Comparison of ENCODE assay signal across 30 cellular contexts in the genomic region with DNA sequence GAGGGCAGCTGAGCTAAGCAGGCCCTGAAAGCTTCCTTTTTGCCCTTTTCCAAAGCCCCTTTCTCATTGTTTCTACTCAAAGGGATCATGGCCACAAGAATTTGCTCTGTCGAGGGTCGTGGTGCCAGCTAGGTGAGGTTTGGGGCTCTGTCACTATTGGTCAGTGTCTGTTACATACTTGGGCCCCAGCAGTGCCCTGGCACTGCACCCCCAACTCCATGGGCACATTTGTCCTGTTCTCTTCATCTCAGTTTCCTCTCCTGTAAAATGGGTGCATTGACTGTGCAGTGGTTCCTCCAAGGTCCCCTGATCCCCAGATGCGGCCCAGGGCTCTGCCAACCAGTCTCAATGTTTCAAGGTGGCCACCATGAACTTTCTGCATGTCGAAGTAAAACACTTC.
"Had no signal": no experiment of that assay in that cellular context is flagged by ENCODE, and none has a peak within 500 bp of the region (broad histone marks: within the 10 kb centered on the region; RNA-seq: fewer than 3 reads in every experiment).

No MANE protein-coding gene starts in this region.

- H3K4me3 Mint-ChIP-seq: activated CD4-positive, alpha-beta memory T cell treated with anti-CD3 and anti-CD28 coated beads for 36 hours; activated CD4-positive, alpha-beta T cell treated with anti-CD3 and anti-CD28 coated beads for 36 hours; activated CD4-positive, alpha-beta T cell treated with anti-CD3 and anti-CD28 coated beads, Interleukin-2, amount 10 ng/mL, durations not matched to agents 24 days and 14 days; activated CD8-positive, alpha-beta memory T cell treated with anti-CD3 and anti-CD28 coated beads, Interleukin-2, amount 10 ng/mL, durations not matched to agents 7 days and 5 days; activated CD8-positive, alpha-beta T cell treated with anti-CD3 and anti-CD28 coated beads, Interleukin-2, amount 10 ng/mL, durations not matched to agents 7 days and 5 days; activated naive CD4-positive, alpha-beta T cell treated with anti-CD3 and anti-CD28 coated beads for 36 hours; activated naive CD4-positive, alpha-beta T cell treated with anti-CD3 and anti-CD28 coated beads, Interleukin-2, amount 50 U/mL, for 24 hours; activated naive CD8-positive, alpha-beta T cell treated with anti-CD3 and anti-CD28 coated beads, Interleukin-2, amount 10 ng/mL, durations not matched to agents 7 days and 5 days had no signal

- H3K4me1 ChIP-seq: colonic mucosa had no signal

- DNase-seq: activated CD4-positive, alpha-beta memory T cell treated with anti-CD3 and anti-CD28 coated beads for 36 hours; activated CD4-positive, alpha-beta T cell treated with anti-CD3 and anti-CD28 coated beads for 36 hours; activated CD4-positive, alpha-beta T cell treated with anti-CD3 and anti-CD28 coated beads, Interleukin-2, amount 10 ng/mL, durations not matched to agents 24 days and 14 days; activated CD4-positive, CD25-positive, alpha-beta regulatory T cell; activated CD4-positive, CD25-positive, alpha-beta regulatory T cell treated with anti-CD3 and anti-CD28 coated beads, Interleukin-2, amount 50 U/mL, for 72 hours; activated CD8-positive, alpha-beta memory T cell treated with anti-CD3 and anti-CD28 coated beads, Interleukin-2, amount 10 ng/mL, durations not matched to agents 7 days and 5 days; activated CD8-positive, alpha-beta memory T cell treated with anti-CD3 and anti-CD28 coated beads, Interleukin-2, amount 50 U/mL, for 4 hours; activated CD8-positive, alpha-beta T cell treated with anti-CD3 and anti-CD28 coated beads, Interleukin-2, amount 10 ng/mL, durations not matched to agents 7 days and 5 days; activated effector memory CD4-positive, alpha-beta T cell treated with anti-CD3 and anti-CD28 coated beads, Interleukin-2, amount 50 U/mL, for 16 hours; activated naive CD4-positive, alpha-beta T cell treated with anti-CD3 and anti-CD28 coated beads for 36 hours; activated naive CD8-positive, alpha-beta T cell treated with anti-CD3 and anti-CD28 coated beads, Interleukin-2, amount 10 ng/mL, durations not matched to agents 7 days and 5 days; activated T-cell treated with anti-CD3 and anti-CD28 coated beads, Interleukin-2, amount 50 U/mL, for 1 hour; amniotic stem cell; anterior cingulate cortex; brain microvascular endothelial cell; caudate nucleus; cerebellar nuclear complex; colonic mucosa; effector CD8-positive, alpha-beta T cell; esophagus squamous epithelium; foreskin melanocyte; T-helper 2 cell had no signal

- H3K9me3 Mint-ChIP-seq: activated CD4-positive, alpha-beta memory T cell treated with anti-CD3 and anti-CD28 coated beads for 36 hours; activated CD4-positive, alpha-beta T cell treated with anti-CD3 and anti-CD28 coated beads, Interleukin-2, amount 10 ng/mL, durations not matched to agents 24 days and 14 days; activated naive CD4-positive, alpha-beta T cell treated with anti-CD3 and anti-CD28 coated beads for 36 hours; activated naive CD4-positive, alpha-beta T cell treated with anti-CD3 and anti-CD28 coated beads, Interleukin-2, amount 50 U/mL, for 24 hours; activated naive CD8-positive, alpha-beta T cell treated with anti-CD3 and anti-CD28 coated beads, Interleukin-2, amount 10 ng/mL, durations not matched to agents 7 days and 5 days; activated T-helper 2 cell treated with anti-CD3 and anti-CD28 coated beads, Interferon-gamma antibody, Interleukin-2, Interleukin-4, amounts not matched to agents 10 μg/mL and 5 μg/mL and 100 μg/mL, durations not matched to agents 14 hours and 24 hours and 36 hours had no signal

- ATAC-seq: activated CD4-positive, alpha-beta T cell treated with anti-CD3 and anti-CD28 coated beads for 36 hours; activated CD8-positive, alpha-beta memory T cell treated with anti-CD3 and anti-CD28 coated beads, Interleukin-2, amount 10 ng/mL, durations not matched to agents 7 days and 5 days; activated CD8-positive, alpha-beta T cell treated with anti-CD3 and anti-CD28 coated beads, Interleukin-2, amount 10 ng/mL, durations not matched to agents 7 days and 5 days; gastroesophageal sphincter had no signal

- FAIRE-seq: astrocyte, bronchial epithelial cell, endometrium, endothelial cell of umbilical vein had no signal

- H3K36me3 ChIP-seq: colonic mucosa had no signal

- H3K4me3 ChIP-seq: colonic mucosa, esophagus squamous epithelium, gastroesophageal sphincter had no signal

- H3K27me3 ChIP-seq: brain microvascular endothelial cell, colonic mucosa, esophagus squamous epithelium, gastroesophageal sphincter had no signal

- H3K27me3 Mint-ChIP-seq: activated CD4-positive, alpha-beta memory T cell treated with anti-CD3 and anti-CD28 coated beads for 36 hours; activated CD4-positive, alpha-beta T cell treated with anti-CD3 and anti-CD28 coated beads for 36 hours; activated CD4-positive, alpha-beta T cell treated with anti-CD3 and anti-CD28 coated beads, Interleukin-2, amount 10 ng/mL, durations not matched to agents 24 days and 14 days; activated CD8-positive, alpha-beta memory T cell treated with anti-CD3 and anti-CD28 coated beads, Interleukin-2, amount 10 ng/mL, durations not matched to agents 7 days and 5 days; activated naive CD4-positive, alpha-beta T cell treated with anti-CD3 and anti-CD28 coated beads, Interleukin-2, amount 50 U/mL, for 24 hours; activated naive CD8-positive, alpha-beta T cell treated with anti-CD3 and anti-CD28 coated beads, Interleukin-2, amount 10 ng/mL, durations not matched to agents 7 days and 5 days had no signal

- H3K27ac ChIP-seq: brain microvascular endothelial cell, colonic mucosa, epithelial cell of prostate, esophagus squamous epithelium, gastroesophageal sphincter had no signal

- H3K27ac Mint-ChIP-seq: activated CD4-positive, alpha-beta memory T cell treated with anti-CD3 and anti-CD28 coated beads for 36 hours; activated CD4-positive, alpha-beta T cell treated with anti-CD3 and anti-CD28 coated beads for 36 hours; activated CD4-positive, alpha-beta T cell treated with anti-CD3 and anti-CD28 coated beads, Interleukin-2, amount 10 ng/mL, durations not matched to agents 24 days and 14 days; activated CD8-positive, alpha-beta memory T cell treated with anti-CD3 and anti-CD28 coated beads, Interleukin-2, amount 10 ng/mL, durations not matched to agents 7 days and 5 days; activated CD8-positive, alpha-beta T cell treated with anti-CD3 and anti-CD28 coated beads, Interleukin-2, amount 10 ng/mL, durations not matched to agents 7 days and 5 days; activated naive CD4-positive, alpha-beta T cell treated with anti-CD3 and anti-CD28 coated beads for 36 hours; activated naive CD4-positive, alpha-beta T cell treated with anti-CD3 and anti-CD28 coated beads, Interleukin-2, amount 50 U/mL, for 24 hours; activated naive CD8-positive, alpha-beta T cell treated with anti-CD3 and anti-CD28 coated beads, Interleukin-2, amount 10 ng/mL, durations not matched to agents 7 days and 5 days; activated T-helper 2 cell treated with anti-CD3 and anti-CD28 coated beads, Interferon-gamma antibody, Interleukin-2, Interleukin-4, amounts not matched to agents 10 μg/mL and 5 μg/mL and 100 μg/mL, durations not matched to agents 14 hours and 24 hours and 36 hours had no signal

- H3K9me3 ChIP-seq: colonic mucosa, esophagus squamous epithelium, gastroesophageal sphincter had no signal
